ENCODE assay signal across 10 cellular contexts in the genomic region with DNA sequence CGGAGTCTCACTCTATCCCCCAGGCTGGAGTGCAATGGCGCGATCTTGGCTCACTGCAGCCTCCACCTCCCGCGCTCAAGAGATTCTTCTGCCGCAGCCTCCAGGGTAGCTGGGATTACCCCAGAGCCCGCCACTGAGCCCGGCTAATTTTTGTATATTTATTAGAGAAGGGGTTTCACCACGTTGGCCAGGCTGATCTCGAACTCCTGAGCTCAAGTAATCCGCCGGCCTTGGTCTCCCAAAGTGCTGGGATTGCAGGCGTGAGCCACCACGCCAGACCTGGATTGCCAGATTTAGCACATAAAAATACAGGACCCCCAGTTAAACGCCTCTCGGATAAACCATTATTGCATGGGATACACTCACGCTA. TPM values are rescaled to one million over a fixed set of nuclear protein-coding genes. Genes with fewer than 3 reads are reported as not detected.
A peak's percentile ranks its signal among the peaks of the same experiment; 100 is the strongest.
DNase-seq lines count a peak whose midpoint lies in the region; ATAC-seq and TF ChIP-seq lines count a peak whose summit lies in the region.
"Had no signal": no experiment of that assay in that cellular context is flagged by ENCODE, and none has a peak within 500 bp of the region (broad histone marks: within the 10 kb centered on the region; RNA-seq: fewer than 3 reads in every experiment).

No MANE protein-coding gene starts in this region.

- ATAC-seq in upper lobe of right lung (no peak), GM18498 (IDR thresholded peaks at IDR 0.05; ENCODE audit: unreplicated experiment) (no peak), HG02759 (IDR thresholded peaks at IDR 0.05; ENCODE audit: unreplicated experiment) (no peak)

- H3K27me3 ChIP-seq in muscle layer of colon (ENCODE audit: control insufficient read depth in 1 of 2, insufficient read depth in 2 of 2, low read length in 2 of 2) (no peaks in the 10 kb centered on the region), upper lobe of right lung (no peaks in the 10 kb centered on the region)

- H3K9ac ChIP-seq in muscle layer of colon (ENCODE audit: low read length) = no peak overlapping the region

- CTCF ChIA-PET in activated naive CD4-positive, alpha-beta T cell treated with anti-CD3 and anti-CD28 coated beads, Interleukin-2, amount 10 ng/mL, durations not matched to agents 7 days and 5 days (lab: Charles Lee) = interaction anchor here (0.7 to 4.3 kb wide), 18 partner anchors 9 to 617 kb away, joined by 3 to 63 read pairs (median 4); a partner anchor contains a TSS

- peaks cover 18% of the 10 kb centered on the region for H3K36me3 ChIP-seq in muscle layer of colon (ENCODE audit: insufficient read depth, low read length)
- peaks cover 31% of the 10 kb centered on the region for H3K36me3 ChIP-seq in upper lobe of right lung

- H3K4me1 Mint-ChIP-seq in activated naive CD4-positive, alpha-beta T cell treated with anti-CD3 and anti-CD28 coated beads, Interleukin-2, amount 10 ng/mL, durations not matched to agents 7 days and 5 days = peaks cover 16% of the 10 kb centered on the region
- H3K4me1 Mint-ChIP-seq in brain = peaks cover 32% of the 10 kb centered on the region

- no peak for DNase-seq in activated naive CD4-positive, alpha-beta T cell treated with anti-CD3 and anti-CD28 coated beads, Interleukin-2, amount 10 ng/mL, durations not matched to agents 7 days and 5 days
- DNase-seq in activated naive CD4-positive, alpha-beta T cell treated with anti-CD3 and anti-CD28 coated beads, Interleukin-2, amount 50 U/mL, for 16 hours = no peak
- no peak for DNase-seq in upper lobe of right lung
- DNase-seq in stimulated activated CD4-positive, alpha-beta T cell treated with anti-CD3 and anti-CD28 coated beads, Interleukin-15, amount 100 ng/mL, for 24 hours = no peak

- TF ChIP-seq CTCF in brain (conservative IDR thresholded peaks at IDR 0.05) = no peak
- no peak for TF ChIP-seq CTCF in upper lobe of right lung (IDR thresholded peaks at IDR 0.05)

- H3K4me3 ChIP-seq in muscle layer of colon (ENCODE audit: low read depth in 1 of 2, low read length in 2 of 2) = no peak overlapping the region
- H3K4me3 ChIP-seq in upper lobe of right lung = peak overlapping the region; percentile 100

- intact Hi-C loops in upper lobe of right lung (cut with DNase I) = no loop called here

- H3K9me3 Mint-ChIP-seq in activated naive CD4-positive, alpha-beta T cell treated with anti-CD3 and anti-CD28 coated beads, Interleukin-2, amount 10 ng/mL, durations not matched to agents 7 days and 5 days = no peaks in the 10 kb centered on the region
- peaks cover 0 to 3% (median 0%) of the 10 kb centered on the region in 5 experiments for H3K9me3 Mint-ChIP-seq in brain

- H3K27ac Mint-ChIP-seq in activated naive CD4-positive, alpha-beta T cell treated with anti-CD3 and anti-CD28 coated beads, Interleukin-2, amount 10 ng/mL, durations not matched to agents 7 days and 5 days = peak overlapping the region; percentile 94
- H3K27ac Mint-ChIP-seq in brain = peak overlapping the region in 4 of 5 experiments; percentile 38 to 90 (median 66)

- H3K4me3 Mint-ChIP-seq in activated naive CD4-positive, alpha-beta T cell treated with anti-CD3 and anti-CD28 coated beads, Interleukin-2, amount 10 ng/mL, durations not matched to agents 7 days and 5 days = peak overlapping the region; percentile 83
- peak overlapping the region; percentile 82 to 89 (median 83) for H3K4me3 Mint-ChIP-seq in brain

- peaks cover 10% of the 10 kb centered on the region for H3K4me1 ChIP-seq in muscle layer of colon (ENCODE audit: insufficient read depth, low read length)
- H3K4me1 ChIP-seq in upper lobe of right lung = peaks cover 17% of the 10 kb centered on the region

- H3K27me3 Mint-ChIP-seq in activated naive CD4-positive, alpha-beta T cell treated with anti-CD3 and anti-CD28 coated beads, Interleukin-2, amount 10 ng/mL, durations not matched to agents 7 days and 5 days = no peaks in the 10 kb centered on the region
- peaks cover 22% of the 10 kb centered on the region for H3K27me3 Mint-ChIP-seq in brain

- no peaks in the 10 kb centered on the region for H3K9me3 ChIP-seq in muscle layer of colon (ENCODE audit: low read length)
- H3K9me3 ChIP-seq in upper lobe of right lung = no peaks in the 10 kb centered on the region

- H3K27ac ChIP-seq in muscle layer of colon (ENCODE audit: low read depth, low read length) = peak overlapping the region; percentile 97
- peak overlapping the region; percentile 99 for H3K27ac ChIP-seq in upper lobe of right lung

- H3K36me3 Mint-ChIP-seq in activated naive CD4-positive, alpha-beta T cell treated with anti-CD3 and anti-CD28 coated beads, Interleukin-2, amount 10 ng/mL, durations not matched to agents 7 days and 5 days = peaks cover 10% of the 10 kb centered on the region
- H3K36me3 Mint-ChIP-seq in brain = peaks cover 24% of the 10 kb centered on the region

RNA-seq across cellular contexts. Expression of a gene that starts 0.4 kb away (rescaled TPM):
- polyA plus RNA-seq in brain (ENCODE audit: insufficient read depth, low read depth, low replicate concordance) = 13.6 TPM
- total RNA-seq in upper lobe of right lung = 35.8 TPM

RNA-seq across cellular contexts. Expression of a gene that starts 30.9 kb away (rescaled TPM):
- polyA plus RNA-seq in brain (ENCODE audit: insufficient read depth, low read depth, low replicate concordance) = not detected
- not detected for total RNA-seq in upper lobe of right lung
- total RNA-seq: aorta, myocyte had no signal
- polyA plus RNA-seq: aorta had no signal
